In genomic region chr20:58402305-58402704, GRCh38 we compare ENCODE assay signal across 23 cellular contexts. TPM values are rescaled to one million over a fixed set of nuclear protein-coding genes. Genes with fewer than 3 reads are reported as not detected.
A peak's percentile ranks its signal among the peaks of the same experiment; 100 is the strongest.
DNase-seq lines count a peak whose midpoint lies in the region; ATAC-seq, FAIRE-seq and TF ChIP-seq lines count a peak whose summit lies in the region.
"Had no signal": no experiment of that assay in that cellular context is flagged by ENCODE, and none has a peak within 500 bp of the region (broad histone marks: within the 10 kb centered on the region; RNA-seq: fewer than 3 reads in every experiment).

No MANE protein-coding gene starts in this region.

- peak overlapping the region; percentile 81 for H3K4me2 ChIP-seq in GM12878 (ENCODE audit: control insufficient read depth, insufficient read depth)
- H3K4me2 ChIP-seq in trophoblast cell (ENCODE audit: low read length) = no peak overlapping the region
- H3K4me2 ChIP-seq: KMS-11 had no signal

- no peaks in the 10 kb centered on the region for H3K27me3 Mint-ChIP-seq in activated T-cell treated with anti-CD3 and anti-CD28 coated beads, Interleukin-2, amount 50 U/mL, for 72 hours (ENCODE audit: low read depth)
- H3K27me3 Mint-ChIP-seq: CD4-positive, alpha-beta T cell; naive thymus-derived CD8-positive, alpha-beta T cell had no signal

- H3K79me2 ChIP-seq in GM12878 (ENCODE audit: control insufficient read depth, insufficient read depth, low read length) (peaks cover 99% of the 10 kb centered on the region), trophoblast cell (ENCODE audit: control insufficient read depth, insufficient read depth, low read length, poor library complexity) (peaks cover 9% of the 10 kb centered on the region)

- CTCF ChIA-PET in GM12878 (lab: Yijun Ruan, JAX) = interaction anchor here (1.8 kb wide), 1 partner anchor 46 kb away, joined by 5 read pairs; no protein-coding TSS in a partner anchor

- SMC1A ChIA-PET in GM12878 (lab: Charles Lee; ENCODE audit: uncharacterized antibody, unreplicated experiment) = interaction anchor here (0.9 to 1.4 kb wide), 2 partner anchors 8 to 33 kb away, joined by 3 read pairs; no protein-coding TSS in a partner anchor

- peaks cover 0 to 4% of the 10 kb centered on the region in 2 donors for H3K36me3 Mint-ChIP-seq in activated T-cell treated with anti-CD3 and anti-CD28 coated beads, Interleukin-2, amount 50 U/mL, for 72 hours (ENCODE audit: insufficient read depth in 2 of 2)

- no peak overlapping the region for H2BK12ac ChIP-seq in trophoblast cell (ENCODE audit: low read length)

- H2AFZ ChIP-seq in GM12878 (ENCODE audit: control insufficient read depth, low read depth, low read length) (no peak overlapping the region), trophoblast cell (ENCODE audit: insufficient read depth, low read length, poor library complexity) (no peak overlapping the region)

- no peak overlapping the region for H4K8ac ChIP-seq in trophoblast cell (ENCODE audit: low read depth, low read length)

- in situ Hi-C loops in GM12878 (cut with MboI) = no loop called here

- no peak overlapping the region for H2AK5ac ChIP-seq in trophoblast cell (ENCODE audit: low read length)

- peak overlapping the region; percentile 53; the same call in 1 of the 2 replicates for H3K4me3 ChIP-seq in GM12878
- no peak overlapping the region for H3K4me3 ChIP-seq in trophoblast cell (ENCODE audit: low read depth, low read length)
- H3K4me3 ChIP-seq: ascending aorta, esophagus muscularis mucosa, right atrium auricular region had no signal

- no peak overlapping the region for H2BK5ac ChIP-seq in trophoblast cell (ENCODE audit: low read depth, low read length, poor library complexity)

- peak overlapping the region; percentile 73; the same call in 1 of the 2 replicates for H3K27ac ChIP-seq in GM12878 (ENCODE audit: control insufficient read depth, insufficient read depth)
- no peak overlapping the region for H3K27ac ChIP-seq in trophoblast cell (ENCODE audit: low read depth, low read length)
- H3K27ac ChIP-seq: ascending aorta, esophagus muscularis mucosa, KMS-11, right atrium auricular region had no signal

- H3K36me3 ChIP-seq in GM12878 (ENCODE audit: control insufficient read depth in 2 of 2, insufficient read depth in 2 of 2, low read length in 1 of 2) (no peaks in the 10 kb centered on the region; a peak in 2 of 4 replicates), trophoblast cell (ENCODE audit: control insufficient read depth in 1 of 2, insufficient read depth in 2 of 2, low read length in 2 of 2) (peaks cover 0 to 2% of the 10 kb centered on the region in 2 experiments)
- H3K36me3 ChIP-seq: ascending aorta, esophagus muscularis mucosa, right atrium auricular region had no signal

- TF ChIP-seq POLR2A in GM12891 (IDR thresholded peaks at IDR 0.05; ENCODE audit: low read depth, low read length) = no peak
- no peak for TF ChIP-seq POLR2A in GM12878 (IDR thresholded peaks at IDR 0.05; ENCODE audit: low read depth, low read length)

- 33% methylated on average over 5 of the region's 5 CpGs for WGBS in GM12878 (ENCODE audit: insufficient coverage, insufficient replicate concordance, low lambda C conversion rate, missing lambda C conversion rate)
- WGBS in trophoblast cell (ENCODE audit: extremely low coverage, insufficient coverage, insufficient read length) = no CpG with 5 or more reads among the region's 5 CpGs

- peak overlapping the region; percentile 83 for H3K4ac ChIP-seq in trophoblast cell (ENCODE audit: low read depth, low read length)

- no peak for TF ChIP-seq EP300 in GM12878 (IDR thresholded peaks at IDR 0.05; ENCODE audit: borderline replicate concordance in 1 of 2, control insufficient read depth in 1 of 2, low read depth in 2 of 2, low read length in 2 of 2)

- no peak for TF ChIP-seq CTCF in GM12878 (IDR thresholded peaks at IDR 0.05 in 2 of 3, conservative IDR thresholded peaks at IDR 0.05 in 1 of 3; ENCODE audit: control insufficient read depth in 2 of 3, extremely low read depth in 1 of 3, insufficient read depth in 1 of 3, low read depth in 3 of 3, low read length in 3 of 3)

- peak in 1 of 2 donors; percentile 13 for DNase-seq in activated T-cell treated with anti-CD3 and anti-CD28 coated beads, Interleukin-2, amount 50 U/mL, for 72 hours
- DNase-seq in activated T-cell treated with anti-CD3 and anti-CD28 coated beads, Interleukin-2, amount 50 U/mL, for 1 hour = no peak
- DNase-seq in GM12891 (ENCODE audit: insufficient read length, low spot score) (no peak), GM12878 (ENCODE audit: low read depth, low spot score) (no peak), trophoblast cell (no peak), NOMO-1 treated with DMSO at 0.1 percent for 48 hours (lab: John Stamatoyannopoulos, UW; ENCODE audit: unreplicated experiment) (no peak), iPS-NIHi7 (ENCODE audit: extremely low spot score) (no peak), pons (ENCODE audit: low spot score) (no peak)
- DNase-seq: activated CD4-positive, alpha-beta T cell treated with anti-CD3 and anti-CD28 coated beads for 1 hour; activated CD8-positive, alpha-beta memory T cell treated with anti-CD3 and anti-CD28 coated beads, Interleukin-2, amount 50 U/mL, for 48 hours; activated naive CD4-positive, alpha-beta T cell; CD4-positive, alpha-beta T cell; mesenchymal stem cell; naive thymus-derived CD8-positive, alpha-beta T cell; NCI-H1048; NCI-H2029 treated with DMSO at 0.1 percent for 48 hours; NK-92 treated with Interleukin-12 subunit alpha and Interleukin-12 subunit beta, amount 100 ng/mL, for 24 hours; T-helper 9 cell had no signal

- RAD21 ChIA-PET in GM12878 (lab: Charles Lee; ENCODE audit: unreplicated experiment) = no interaction called here

- H3K27ac Mint-ChIP-seq in activated T-cell treated with anti-CD3 and anti-CD28 coated beads, Interleukin-2, amount 50 U/mL, for 72 hours = no peak overlapping the region
- H3K27ac Mint-ChIP-seq: CD4-positive, alpha-beta T cell; naive thymus-derived CD8-positive, alpha-beta T cell had no signal

- H3K9me3 Mint-ChIP-seq in activated T-cell treated with anti-CD3 and anti-CD28 coated beads, Interleukin-2, amount 50 U/mL, for 72 hours = no peaks in the 10 kb centered on the region
- H3K9me3 Mint-ChIP-seq: CD4-positive, alpha-beta T cell; naive thymus-derived CD8-positive, alpha-beta T cell had no signal

- BruUV-seq in GM12878 (replicated peaks; lab: Mats Ljungman, UMichigan) = no TSS peak

- H3K9me3 ChIP-seq in GM12878 (replicated peaks; ENCODE audit: control insufficient read depth, insufficient read depth, low read length) (no peaks in the 10 kb centered on the region), trophoblast cell (ENCODE audit: insufficient read depth, low read depth, low read length) (no peaks in the 10 kb centered on the region)
- H3K9me3 ChIP-seq: ascending aorta, esophagus muscularis mucosa, right atrium auricular region had no signal

- H3K18ac ChIP-seq in trophoblast cell (ENCODE audit: low read length) = no peak overlapping the region

- peak; percentile 53 to 65 for ATAC-seq in activated T-cell treated with anti-CD3 and anti-CD28 coated beads, Interleukin-2, amount 50 U/mL, for 72 hours (replicated peaks in 1 of 2)
- ATAC-seq in GM12878 = peak; percentile 52
- ATAC-seq: naive thymus-derived CD8-positive, alpha-beta T cell had no signal

- no peaks in the 10 kb centered on the region for H3K79me1 ChIP-seq in trophoblast cell (ENCODE audit: low read length)

- no peak overlapping the region for H3K9ac ChIP-seq in GM12878 (ENCODE audit: control insufficient read depth, insufficient read depth, low read length)
- H3K9ac ChIP-seq in trophoblast cell (ENCODE audit: low read length) = no peak overlapping the region
- H3K9ac ChIP-seq: KMS-11 had no signal

- no peak for FAIRE-seq in GM12891 (lab: Jason Lieb, UNC)
- no peak for FAIRE-seq in GM12878 (lab: Jason Lieb, UNC)
- FAIRE-seq: H54 had no signal

- TF ChIP-seq RAD21 in GM12878 (IDR thresholded peaks at IDR 0.05; ENCODE audit: insufficient read depth, low read depth, low read length) = no peak

- H2BK120ac ChIP-seq in trophoblast cell (ENCODE audit: insufficient read depth, low read length, poor library complexity) = no peak overlapping the region

- H4K91ac ChIP-seq in trophoblast cell (ENCODE audit: low read depth, low read length) = no peak overlapping the region

- POLR2A ChIA-PET in GM12878 (lab: Charles Lee) = interaction anchor here (1.2 kb wide), 1 partner anchor 57 kb away, joined by 5 read pairs; no protein-coding TSS in a partner anchor

- no peaks in the 10 kb centered on the region for H3K27me3 ChIP-seq in GM12878 (replicated peaks in 1 of 2; ENCODE audit: control insufficient read depth in 2 of 2, insufficient read depth in 2 of 2, low read length in 1 of 2)
- H3K27me3 ChIP-seq in trophoblast cell (ENCODE audit: insufficient read depth, low read length) = no peaks in the 10 kb centered on the region
- H3K27me3 ChIP-seq: ascending aorta, esophagus muscularis mucosa, right atrium auricular region had no signal

- no peak overlapping the region for H3K23ac ChIP-seq in trophoblast cell (ENCODE audit: low read length)

- H3K4me1 Mint-ChIP-seq in activated T-cell treated with anti-CD3 and anti-CD28 coated beads, Interleukin-2, amount 50 U/mL, for 72 hours (ENCODE audit: low read depth) = peaks cover 17% of the 10 kb centered on the region

- peaks cover 9% of the 10 kb centered on the region for H4K20me1 ChIP-seq in GM12878 (ENCODE audit: control insufficient read depth, insufficient read depth)

- peaks cover 47% of the 10 kb centered on the region for H3K4me1 ChIP-seq in GM12878 (ENCODE audit: control insufficient read depth, insufficient read depth, low read length)
- H3K4me1 ChIP-seq in trophoblast cell (ENCODE audit: control insufficient read depth in 1 of 2, insufficient read depth in 2 of 2, low read length in 2 of 2) = no peaks in the 10 kb centered on the region
- H3K4me1 ChIP-seq: ascending aorta had no signal

- H3K4me3 Mint-ChIP-seq in activated T-cell treated with anti-CD3 and anti-CD28 coated beads, Interleukin-2, amount 50 U/mL, for 72 hours = no peak overlapping the region
- H3K4me3 Mint-ChIP-seq: CD4-positive, alpha-beta T cell; naive thymus-derived CD8-positive, alpha-beta T cell had no signal

- no peak overlapping the region for H4K12ac ChIP-seq in trophoblast cell (ENCODE audit: low read depth, low read length)

- no peak overlapping the region for H3K14ac ChIP-seq in trophoblast cell (ENCODE audit: low read length)

- intact Hi-C loops in GM12878 (cut with micrococcal nuclease; ENCODE audit: unreplicated experiment) = loop anchor here (5.0 kb wide), 1 partner anchor 55 kb away; no protein-coding TSS in a partner anchor

RNA-seq across cellular contexts. Expression of gene VAPB, which starts 13.3 kb away (rescaled TPM):
- 10 to 100 TPM; 45.8 to 55.3 TPM for total RNA-seq in activated T-cell treated with anti-CD3 and anti-CD28 coated beads, Interleukin-2, amount 50 U/mL, for 72 hours
- polyA plus RNA-seq in GM12891 (2012; ENCODE audit: low read depth, missing spikeins) = 15.4 TPM
- 50.4 and 50.9 TPM in 2 replicates for total RNA-seq in GM12878 (2013; cell fraction: nucleolus; rRNA removed)
- 6.2 and 8.4 TPM in 2 replicates for total RNA-seq in GM12878 (2014; rRNA removed)
- total RNA-seq in GM12878 (2014; rRNA removed; fragmentation: Illumina TruSeq; extraction: Trizol) = 14.2 and 15.3 TPM in 2 replicates
- 27.0 and 28.0 TPM in 2 replicates for total RNA-seq in GM12878 (2021)
- polyA plus RNA-seq in GM12878 (2011; ENCODE audit: low read depth) = 14.0 TPM
- 22.7 and 30.7 TPM in 2 replicates for polyA plus RNA-seq in GM12878 (2011; rRNA removed)
- 14.6 and 20.7 TPM in 2 replicates for polyA plus RNA-seq in GM12878 (2011; cell fraction: cytosol; rRNA removed)
- polyA plus RNA-seq in GM12878 (2011; cell fraction: nucleus; rRNA removed) = 17.2 and 18.4 TPM in 2 replicates
- 18.6 and 22.0 TPM in 2 replicates for polyA plus RNA-seq in GM12878 (2012)
- polyA plus RNA-seq in GM12878 (2014; fragmentation: Illumina TruSeq; extraction: Trizol) = 28.6 and 40.3 TPM in 2 replicates
- 10 to 100 TPM in 1 of 2 experiments, 1 to 10 TPM in 1; 3.2 to 10.7 TPM for polyA plus RNA-seq in GM12878 (2014; fragmentation: Nextera tagmentation; extraction: Ambion mirVana)
- 18.2 and 18.3 TPM in 2 replicates for polyA plus RNA-seq in GM12878 (2014; rRNA removed)
- polyA plus RNA-seq in GM12878 (2016; fragmentation: Nextera tagmentation; extraction: Ambion mirVana) = 10 to 100 TPM; 26.8 to 28.2 TPM
- 14.4 and 17.3 TPM in 2 replicates for polyA minus RNA-seq in GM12878 (2011; rRNA and poly(A)+ RNA removed)
- polyA minus RNA-seq in GM12878 (2011; cell fraction: cytosol; rRNA and poly(A)+ RNA removed) = 7.9 and 8.4 TPM in 2 replicates
- polyA minus RNA-seq in GM12878 (2011; cell fraction: nucleus; rRNA and poly(A)+ RNA removed) = 13.2 and 17.6 TPM in 2 replicates
- 34.8 and 35.3 TPM in 2 replicates for polyA plus RNA-seq in trophoblast cell (2013)
